ENCODE assay signal across 18 cellular contexts in genomic region chr12:19474147-19474546, GRCh38. TPM values are rescaled to one million over a fixed set of nuclear protein-coding genes. Genes with fewer than 3 reads are reported as not detected.
DNase-seq lines count a peak whose midpoint lies in the region; FAIRE-seq lines count a peak whose summit lies in the region.
"Had no signal": no experiment of that assay in that cellular context is flagged by ENCODE, and none has a peak within 500 bp of the region (broad histone marks: within the 10 kb centered on the region; RNA-seq: fewer than 3 reads in every experiment).

No MANE protein-coding gene starts in this region.

- peak overlapping the region in 1 of 8 donors; percentile 54 for H3K27ac Mint-ChIP-seq in CD8-positive, alpha-beta memory T cell
- H3K27ac Mint-ChIP-seq in activated CD4-positive, alpha-beta memory T cell treated with anti-CD3 and anti-CD28 coated beads for 36 hours: no peak overlapping the region

- no peaks in the 10 kb centered on the region for H3K27me3 ChIP-seq in small intestine (ENCODE audit: control insufficient read depth in 2 of 2, insufficient read depth in 2 of 2, low read length in 2 of 2)
- no peaks in the 10 kb centered on the region for H3K27me3 ChIP-seq in CD8-positive, alpha-beta memory T cell (ENCODE audit: insufficient read depth, low read length, poor library complexity, severe bottlenecking)

- peak; percentile 33 for FAIRE-seq in small intestine (lab: Jason Lieb, UNC)

- H3K27me3 Mint-ChIP-seq in CD8-positive, alpha-beta memory T cell: no peaks in the 10 kb centered on the region
- no peaks in the 10 kb centered on the region for H3K27me3 Mint-ChIP-seq in activated CD4-positive, alpha-beta memory T cell treated with anti-CD3 and anti-CD28 coated beads for 36 hours

- H3K9me3 Mint-ChIP-seq in CD8-positive, alpha-beta memory T cell: peaks cover 0 to 4% (median 3%) of the 10 kb centered on the region in 5 donors
- peaks cover 13% of the 10 kb centered on the region for H3K9me3 Mint-ChIP-seq in activated CD4-positive, alpha-beta memory T cell treated with anti-CD3 and anti-CD28 coated beads for 36 hours

- CTCF ChIA-PET in CD8-positive, alpha-beta memory T cell (lab: Charles Lee): no interaction called here
- CTCF ChIA-PET in activated CD4-positive, alpha-beta memory T cell treated with anti-CD3 and anti-CD28 coated beads for 36 hours (lab: Charles Lee): no interaction called here

- POLR2A ChIA-PET in CD8-positive, alpha-beta memory T cell (lab: Charles Lee): no interaction called here
- POLR2A ChIA-PET in activated CD4-positive, alpha-beta memory T cell treated with anti-CD3 and anti-CD28 coated beads for 36 hours (lab: Charles Lee): interaction anchor here (0.6 kb wide), 1 partner anchor 345 kb away, joined by 4 read pairs; no protein-coding TSS in a partner anchor

- no peaks in the 10 kb centered on the region for H3K4me1 ChIP-seq in small intestine (ENCODE audit: control insufficient read depth in 2 of 2, insufficient read depth in 1 of 2, low read depth in 1 of 2, low read length in 1 of 2)
- H3K4me1 ChIP-seq in CD8-positive, alpha-beta memory T cell (ENCODE audit: insufficient read depth, low read length): no peaks in the 10 kb centered on the region
- H3K4me1 ChIP-seq: Caco-2 had no signal

- H3K4me1 Mint-ChIP-seq in CD8-positive, alpha-beta memory T cell: peaks cover 39 to 76% (median 74%) of the 10 kb centered on the region in 3 donors
- H3K4me1 Mint-ChIP-seq in activated CD4-positive, alpha-beta memory T cell treated with anti-CD3 and anti-CD28 coated beads for 36 hours (ENCODE audit: low read depth): peaks cover 31% of the 10 kb centered on the region

- H3K36me3 Mint-ChIP-seq in CD8-positive, alpha-beta memory T cell: peaks cover 33 to 80% (median 33%) of the 10 kb centered on the region in 3 donors
- peaks cover 70% of the 10 kb centered on the region for H3K36me3 Mint-ChIP-seq in activated CD4-positive, alpha-beta memory T cell treated with anti-CD3 and anti-CD28 coated beads for 36 hours

- no peak overlapping the region for H3K9ac ChIP-seq in SK-N-MC (ENCODE audit: insufficient read length)
- H3K9ac ChIP-seq: KMS-11 had no signal

- H3K9me3 ChIP-seq in SK-N-MC (ENCODE audit: low read depth, low read length) (peaks cover 7% of the 10 kb centered on the region; the same call in 1 of the 2 replicates), small intestine (ENCODE audit: control insufficient read depth, low read depth) (no peaks in the 10 kb centered on the region)
- H3K9me3 ChIP-seq in CD8-positive, alpha-beta memory T cell (ENCODE audit: low read length): no peaks in the 10 kb centered on the region
- H3K9me3 ChIP-seq: Caco-2, HAP-1 had no signal

- DNase-seq in AG20443 (ENCODE audit: low spot score) (peak; percentile 11), SK-N-MC (ENCODE audit: low read depth, low spot score) (no peak), fibroblast of gingiva (ENCODE audit: low read depth) (peak; percentile 7), small intestine (no peak), iPS-NIHi7 (ENCODE audit: extremely low spot score) (no peak)
- DNase-seq in CD8-positive, alpha-beta memory T cell: no peak
- no peak for DNase-seq in activated CD8-positive, alpha-beta memory T cell treated with anti-CD3 and anti-CD28 coated beads for 24 hours
- DNase-seq in activated CD4-positive, alpha-beta memory T cell treated with anti-CD3 and anti-CD28 coated beads for 36 hours: no peak
- DNase-seq: Caco-2, DMS53, NCI-H1048, NCI-H146, NCI-H2081, NCI-H774, PC-3 had no signal

- H3K4me3 ChIP-seq in SK-N-MC (no peak overlapping the region), small intestine (ENCODE audit: low read depth in 1 of 2, low read length in 2 of 2) (no peak overlapping the region)
- no peak overlapping the region for H3K4me3 ChIP-seq in CD8-positive, alpha-beta memory T cell (ENCODE audit: low read length)
- H3K4me3 ChIP-seq: HAP-1 had no signal

- no peak overlapping the region for H3K4me3 Mint-ChIP-seq in CD8-positive, alpha-beta memory T cell
- H3K4me3 Mint-ChIP-seq in activated CD4-positive, alpha-beta memory T cell treated with anti-CD3 and anti-CD28 coated beads for 36 hours: no peak overlapping the region

- peak overlapping the region; percentile 40; the same call in 1 of the 2 replicates for H3K27ac ChIP-seq in SK-N-MC
- H3K27ac ChIP-seq in small intestine (ENCODE audit: low read depth in 1 of 2, low read length in 1 of 2): no peak overlapping the region
- H3K27ac ChIP-seq in CD8-positive, alpha-beta memory T cell (ENCODE audit: low read depth, low read length): no peak overlapping the region
- H3K27ac ChIP-seq: KMS-11, RWPE1 had no signal

- H3K36me3 ChIP-seq in SK-N-MC (ENCODE audit: insufficient read depth, low read length): peaks cover 85% of the 10 kb centered on the region
- H3K36me3 ChIP-seq in small intestine (ENCODE audit: control insufficient read depth in 2 of 2, insufficient read depth in 2 of 2, low read length in 2 of 2): peaks cover 0 to 3% of the 10 kb centered on the region in 2 donors
- peaks cover 13% of the 10 kb centered on the region for H3K36me3 ChIP-seq in CD8-positive, alpha-beta memory T cell (ENCODE audit: insufficient read depth, low read length)

- intact Hi-C loops in activated CD4-positive, alpha-beta memory T cell treated with anti-CD3 and anti-CD28 coated beads for 36 hours (cut with micrococcal nuclease): no loop called here

RNA-seq across cellular contexts. Expression of gene AEBP2, which starts 34.9 kb away (rescaled TPM):
- 1 to 10 TPM; 9.2 to 9.7 (median 9.5) TPM for polyA plus RNA-seq in small intestine
- total RNA-seq in CD8-positive, alpha-beta memory T cell: 10 to 100 TPM; 73.6 to 77.0 TPM
- polyA plus RNA-seq in CD8-positive, alpha-beta memory T cell: 14.8 TPM
- total RNA-seq in activated CD4-positive, alpha-beta memory T cell treated with anti-CD3 and anti-CD28 coated beads for 36 hours: 10 to 100 TPM; 44.7 to 45.0 TPM

Comparison
In these comparisons a context has a peak if more than half of its experiments do, and no peak if none do; other contexts are left out.
1. DNase-seq: peak in AG20443 (single experiment) and fibroblast of gingiva (single experiment); none in SK-N-MC (single experiment), small intestine (single experiment), iPS-NIHi7 (single experiment), CD8-positive, alpha-beta memory T cell (0 of 5), activated CD8-positive, alpha-beta memory T cell treated with anti-CD3 and anti-CD28 coated beads for 24 hours (single experiment) and activated CD4-positive, alpha-beta memory T cell treated with anti-CD3 and anti-CD28 coated beads for 36 hours (single experiment).